ENCODE assay signal across 15 cellular contexts in the genomic region with DNA sequence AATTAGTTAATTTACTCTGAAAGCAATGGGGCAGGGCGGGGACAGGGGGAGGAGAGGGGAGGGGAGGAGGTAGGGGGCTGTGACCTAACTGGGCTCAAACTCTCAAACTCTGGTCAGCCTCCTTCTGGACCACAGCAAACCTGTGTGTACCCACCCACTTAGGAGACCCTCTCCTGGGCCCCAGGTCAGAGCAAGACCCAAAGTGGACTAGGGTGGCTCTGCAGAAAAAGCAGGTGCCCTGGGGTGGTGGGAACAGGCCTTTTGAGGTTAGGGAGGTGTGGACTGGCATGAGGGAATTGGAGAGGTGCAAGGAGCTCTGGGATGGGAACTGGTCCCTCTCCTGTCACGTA. TPM values are rescaled to one million over a fixed set of nuclear protein-coding genes. Genes with fewer than 3 reads are reported as not detected.
DNase-seq lines count a peak whose midpoint lies in the region; ATAC-seq and TF ChIP-seq lines count a peak whose summit lies in the region.
"Had no signal": no experiment of that assay in that cellular context is flagged by ENCODE, and none has a peak within 500 bp of the region (broad histone marks: within the 10 kb centered on the region; RNA-seq: fewer than 3 reads in every experiment).

No MANE protein-coding gene starts in this region.

- POLR2A ChIA-PET in activated naive CD8-positive, alpha-beta T cell treated with anti-CD3 and anti-CD28 coated beads, Interleukin-2, amount 10 ng/mL, durations not matched to agents 7 days and 5 days (lab: Charles Lee): no interaction called here

- TF ChIP-seq CTCF in right atrium auricular region (IDR thresholded peaks at IDR 0.05): no peak

- no peak overlapping the region for H3K27ac Mint-ChIP-seq in activated naive CD8-positive, alpha-beta T cell treated with anti-CD3 and anti-CD28 coated beads, Interleukin-2, amount 10 ng/mL, durations not matched to agents 7 days and 5 days

- H3K9me3 ChIP-seq in right atrium auricular region (no peaks in the 10 kb centered on the region), iPS-18a (ENCODE audit: control insufficient read depth, low read depth, low read length) (no peaks in the 10 kb centered on the region)
- H3K9me3 ChIP-seq: prostate gland had no signal

- no peak overlapping the region for H3K9ac ChIP-seq in iPS-18a (ENCODE audit: low read length)

- H3K4me1 Mint-ChIP-seq in activated naive CD8-positive, alpha-beta T cell treated with anti-CD3 and anti-CD28 coated beads, Interleukin-2, amount 10 ng/mL, durations not matched to agents 7 days and 5 days: peaks cover 24% of the 10 kb centered on the region

- H3K4me3 ChIP-seq in right atrium auricular region (no peak overlapping the region), iPS-18a (ENCODE audit: low read length) (peak overlapping the region; percentile 14)

- H3K27me3 Mint-ChIP-seq in activated naive CD8-positive, alpha-beta T cell treated with anti-CD3 and anti-CD28 coated beads, Interleukin-2, amount 10 ng/mL, durations not matched to agents 7 days and 5 days: peaks cover 10% of the 10 kb centered on the region

- no peaks in the 10 kb centered on the region for H3K9me3 Mint-ChIP-seq in activated naive CD8-positive, alpha-beta T cell treated with anti-CD3 and anti-CD28 coated beads, Interleukin-2, amount 10 ng/mL, durations not matched to agents 7 days and 5 days

- ATAC-seq in Right ventricle myocardium inferior (no peak), GM19035 (IDR thresholded peaks at IDR 0.05; ENCODE audit: unreplicated experiment) (no peak)
- no peak for ATAC-seq in activated naive CD8-positive, alpha-beta T cell treated with anti-CD3 and anti-CD28 coated beads, Interleukin-2, amount 10 ng/mL, durations not matched to agents 7 days and 5 days (ENCODE audit: low read depth)

- H3K36me3 ChIP-seq in right atrium auricular region (no peaks in the 10 kb centered on the region), iPS-18a (ENCODE audit: control insufficient read depth, low read depth, low read length) (no peaks in the 10 kb centered on the region)
- H3K36me3 ChIP-seq: prostate gland had no signal

- H3K27ac ChIP-seq in right atrium auricular region (peak overlapping the region; percentile 85 to 89), iPS-18a (ENCODE audit: low read length) (no peak overlapping the region)
- H3K27ac ChIP-seq: prostate gland had no signal

- intact Hi-C loops in Right ventricle myocardium inferior (cut with DNase I) (loop anchor here (5.0 kb wide), 1 partner anchor 219 kb away; no protein-coding TSS in a partner anchor), posterior vena cava (cut with DNase I) (loop anchor here (2.0 to 5.0 kb wide), 2 partner anchors 351 to 409 kb away; no protein-coding TSS in a partner anchor)

- DNase-seq in right atrium auricular region (ENCODE audit: low spot score) (no peak), Right ventricle myocardium inferior (ENCODE audit: missing footprints) (no peak), epidermal melanocyte (ENCODE audit: insufficient read length, low spot score) (no peak), AG20443 (ENCODE audit: low spot score) (no peak), posterior vena cava (ENCODE audit: low spot score) (no peak)
- no peak for DNase-seq in activated naive CD8-positive, alpha-beta T cell treated with anti-CD3 and anti-CD28 coated beads, Interleukin-2, amount 10 ng/mL, durations not matched to agents 7 days and 5 days
- DNase-seq: activated naive CD4-positive, alpha-beta T cell treated with anti-CD3 and anti-CD28 coated beads, Interleukin-2, amount 50 U/mL, for 16 hours; activated T-cell treated with anti-CD3 and anti-CD28 coated beads for 4 hours; caudate nucleus; effector memory CD4-positive, alpha-beta T cell; NCI-H526 treated with DMSO at 0.1 percent for 48 hours; stimulated activated naive CD4-positive, alpha-beta T cell treated with Interleukin-2 at 50 U/mL for 16 hours had no signal

- peak overlapping the region; percentile 13 for H3K4me3 Mint-ChIP-seq in activated naive CD8-positive, alpha-beta T cell treated with anti-CD3 and anti-CD28 coated beads, Interleukin-2, amount 10 ng/mL, durations not matched to agents 7 days and 5 days

- H3K27me3 ChIP-seq in right atrium auricular region: no peaks in the 10 kb centered on the region
- H3K27me3 ChIP-seq in iPS-18a (ENCODE audit: control insufficient read depth, insufficient read depth, low read length): peaks cover 16% of the 10 kb centered on the region

- no peaks in the 10 kb centered on the region for H3K36me3 Mint-ChIP-seq in activated naive CD8-positive, alpha-beta T cell treated with anti-CD3 and anti-CD28 coated beads, Interleukin-2, amount 10 ng/mL, durations not matched to agents 7 days and 5 days

- H3K4me1 ChIP-seq in right atrium auricular region (peaks cover 3 to 52% of the 10 kb centered on the region in 2 donors), iPS-18a (ENCODE audit: control insufficient read depth, low read depth, low read length) (peaks cover 19% of the 10 kb centered on the region)

RNA-seq across cellular contexts. Expression of a gene that starts 51.3 kb away (rescaled TPM):
- total RNA-seq in right atrium auricular region: 10 to 100 TPM; 44.1 to 45.9 TPM
- 41.7 TPM for total RNA-seq in Right ventricle myocardium inferior
- 10 to 100 TPM; 44.1 to 51.6 TPM for total RNA-seq in activated naive CD8-positive, alpha-beta T cell treated with anti-CD3 and anti-CD28 coated beads, Interleukin-2, amount 10 ng/mL, durations not matched to agents 7 days and 5 days
- total RNA-seq in posterior vena cava: 10 to 100 TPM; 26.4 to 33.5 TPM

RNA-seq across cellular contexts. Expression of a gene that starts 51.4 kb away (rescaled TPM):
- total RNA-seq in right atrium auricular region (10 to 100 TPM; 29.2 to 37.1 TPM), Right ventricle myocardium inferior (44.5 TPM), posterior vena cava (10 to 100 TPM; 23.7 to 28.1 TPM)
- total RNA-seq in activated naive CD8-positive, alpha-beta T cell treated with anti-CD3 and anti-CD28 coated beads, Interleukin-2, amount 10 ng/mL, durations not matched to agents 7 days and 5 days: 10 to 100 TPM; 20.8 to 21.8 TPM
